In genomic region chr15:49058559-49058958, GRCh38 we compare ENCODE assay signal across 20 cellular contexts. TPM values are rescaled to one million over a fixed set of nuclear protein-coding genes. Genes with fewer than 3 reads are reported as not detected.
DNase-seq lines count a peak whose midpoint lies in the region; ATAC-seq and TF ChIP-seq lines count a peak whose summit lies in the region.
"Had no signal": no experiment of that assay in that cellular context is flagged by ENCODE, and none has a peak within 500 bp of the region (broad histone marks: within the 10 kb centered on the region; RNA-seq: fewer than 3 reads in every experiment).

No MANE protein-coding gene starts in this region.

- POLR2A ChIA-PET in WTC11 (lab: Charles Lee): interaction anchor here (0.7 kb wide), 1 partner anchor 12 kb away, joined by 3 read pairs; the partner anchor contains the start of gene SECISBP2L

- H3K4me3 Mint-ChIP-seq in GM23338 (no peak overlapping the region), WTC11 (no peak overlapping the region)
- H3K4me3 Mint-ChIP-seq: CD14-positive monocyte; CD4-positive, alpha-beta memory T cell had no signal

- H4K8ac ChIP-seq in neuronal stem cell (ENCODE audit: low read depth, low read length): no peak overlapping the region

- H2AFZ ChIP-seq in GM23338 (peak overlapping the region; percentile 8), neuronal stem cell (ENCODE audit: low read length) (peak overlapping the region; percentile 56)
- H2AFZ ChIP-seq: GM23248 had no signal

- H3K4me1 ChIP-seq in GM23338 (ENCODE audit: insufficient read depth) (peaks cover 7% of the 10 kb centered on the region), neuronal stem cell (ENCODE audit: control insufficient read depth in 2 of 2, insufficient read depth in 1 of 2, low read depth in 1 of 2, low read length in 2 of 2) (no peaks in the 10 kb centered on the region), uterus (no peaks in the 10 kb centered on the region)
- H3K4me1 ChIP-seq: A549, BLaER1, HAP-1 had no signal

- H2BK5ac ChIP-seq in neuronal stem cell (ENCODE audit: low read length): no peak overlapping the region

- H3K79me1 ChIP-seq in neuronal stem cell (ENCODE audit: low read depth, low read length): no peaks in the 10 kb centered on the region

- H3K14ac ChIP-seq in neuronal stem cell (ENCODE audit: low read length): no peak overlapping the region

- H3K36me3 Mint-ChIP-seq in GM23338 (ENCODE audit: low read depth): no peaks in the 10 kb centered on the region
- no peaks in the 10 kb centered on the region for H3K36me3 Mint-ChIP-seq in WTC11
- H3K36me3 Mint-ChIP-seq: CD14-positive monocyte; CD4-positive, alpha-beta memory T cell had no signal

- H3K27ac Mint-ChIP-seq in GM23338 (peak overlapping the region; percentile 50; the same call in 1 of the 2 replicates), WTC11 (no peak overlapping the region)
- H3K27ac Mint-ChIP-seq: CD14-positive monocyte; CD4-positive, alpha-beta memory T cell had no signal

- no peaks in the 10 kb centered on the region for H3K27me3 ChIP-seq in GM23338 (ENCODE audit: insufficient read depth)
- H3K27me3 ChIP-seq in neuronal stem cell (ENCODE audit: control insufficient read depth in 3 of 3, insufficient read depth in 3 of 3, low read depth in 1 of 3, low read length in 3 of 3): no peaks in the 10 kb centered on the region
- no peaks in the 10 kb centered on the region for H3K27me3 ChIP-seq in uterus
- H3K27me3 ChIP-seq: BLaER1 had no signal

- H3K23ac ChIP-seq in neuronal stem cell (ENCODE audit: low read depth, low read length, poor library complexity): no peak overlapping the region

- no CpG with 5 or more reads among the region's 1 CpG for WGBS in neuronal stem cell (ENCODE audit: extremely low coverage in 2 of 2, insufficient read length in 2 of 2, insufficient replicate concordance in 1 of 2), 2 donors

- no peak overlapping the region for H3K9ac ChIP-seq in neuronal stem cell (ENCODE audit: low read depth, low read length, poor library complexity)
- H3K9ac ChIP-seq: BLaER1, GM23248 had no signal

- ATAC-seq in GM23338 (peak; percentile 82), WTC11 (peak; percentile 64)
- ATAC-seq: A549, K562 had no signal

- no peak overlapping the region for H2BK12ac ChIP-seq in neuronal stem cell (ENCODE audit: low read length)

- H3K9me3 ChIP-seq in neuronal stem cell (replicated peaks in 1 of 2; ENCODE audit: control insufficient read depth in 2 of 2, insufficient read depth in 1 of 2, low read depth in 1 of 2, low read length in 2 of 2): no peaks in the 10 kb centered on the region
- no peaks in the 10 kb centered on the region for H3K9me3 ChIP-seq in uterus
- H3K9me3 ChIP-seq: A549, HAP-1 had no signal

- TF ChIP-seq CTCF in GM23338 (conservative IDR thresholded peaks at IDR 0.05; ENCODE audit: low read depth in 2 of 2) (no peak), WTC11 (IDR thresholded peaks at IDR 0.05) (no peak), uterus (IDR thresholded peaks at IDR 0.05) (no peak)

- DNase-seq in GM23338 (ENCODE audit: low spot score) (no peak), WTC11 (ENCODE audit: low spot score) (no peak), neuronal stem cell (ENCODE audit: low spot score) (no peak), uterus (no peak), Ammon's horn (ENCODE audit: low spot score) (no peak), GDM1 (lab: John Stamatoyannopoulos, UW) (no peak)
- DNase-seq in stimulated activated CD4-positive, alpha-beta T cell treated with anti-CD3 and anti-CD28 coated beads, Interleukin-1b, Interleukin-23, amount 100 ng/mL, for 48 hours: no peak
- DNase-seq: AML-193; CD4-positive, alpha-beta memory T cell; DMS153; DMS79; GF-D8; GM23248 had no signal

- no peaks in the 10 kb centered on the region for H3F3A ChIP-seq in GM23338 (replicated peaks; ENCODE audit: low read depth)

- H4K20me1 ChIP-seq in GM23338 (replicated peaks; ENCODE audit: insufficient read depth): no peaks in the 10 kb centered on the region
- H4K20me1 ChIP-seq: BLaER1 had no signal

- H2BK120ac ChIP-seq in neuronal stem cell (ENCODE audit: low read depth, low read length): no peak overlapping the region

- H3K79me2 ChIP-seq in GM23338 (replicated peaks; ENCODE audit: insufficient read depth): no peaks in the 10 kb centered on the region

- CTCF ChIA-PET in WTC11 (lab: Charles Lee): no interaction called here

- H3K4me1 Mint-ChIP-seq in GM23338 (peaks cover 6% of the 10 kb centered on the region), WTC11 (peaks cover 5% of the 10 kb centered on the region)

- no peak overlapping the region for H2BK15ac ChIP-seq in neuronal stem cell (ENCODE audit: low read length)

- H2AK5ac ChIP-seq in neuronal stem cell (ENCODE audit: low read depth, low read length): no peak overlapping the region

- peaks cover 11% of the 10 kb centered on the region; the same call in 2 of the 3 replicates for H3K9me3 Mint-ChIP-seq in GM23338
- peaks cover 16% of the 10 kb centered on the region for H3K9me3 Mint-ChIP-seq in WTC11
- H3K9me3 Mint-ChIP-seq: CD4-positive, alpha-beta memory T cell had no signal

- H3K36me3 ChIP-seq in GM23338 (ENCODE audit: insufficient read depth) (no peaks in the 10 kb centered on the region), neuronal stem cell (replicated peaks in 1 of 2; ENCODE audit: control insufficient read depth in 2 of 2, insufficient read depth in 2 of 2, low read length in 2 of 2) (no peaks in the 10 kb centered on the region), uterus (no peaks in the 10 kb centered on the region)
- H3K36me3 ChIP-seq: BLaER1, HAP-1 had no signal

- no peak overlapping the region for H3K18ac ChIP-seq in neuronal stem cell (ENCODE audit: low read length)

- no peaks in the 10 kb centered on the region for H3K9me2 ChIP-seq in GM23338 (ENCODE audit: insufficient read depth)

- H3K4me2 ChIP-seq in GM23338 (no peak overlapping the region), neuronal stem cell (ENCODE audit: insufficient read depth, low read length, poor library complexity, severe bottlenecking) (no peak overlapping the region)
- H3K4me2 ChIP-seq: A549, BLaER1 had no signal

- no peak overlapping the region for H4K91ac ChIP-seq in neuronal stem cell (ENCODE audit: low read depth, low read length, poor library complexity)

- H3K27ac ChIP-seq in GM23338 (ENCODE audit: low read depth): no peak overlapping the region
- no peak overlapping the region for H3K27ac ChIP-seq in neuronal stem cell (replicated peaks; ENCODE audit: low read length)
- peak overlapping the region; percentile 47 to 74 for H3K27ac ChIP-seq in uterus
- H3K27ac ChIP-seq: 22Rv1, A549, BLaER1, GM23248, HL-60 had no signal

- H3K4me3 ChIP-seq in GM23338 (no peak overlapping the region), neuronal stem cell (ENCODE audit: low read length in 2 of 2) (no peak overlapping the region), uterus (no peak overlapping the region)
- H3K4me3 ChIP-seq: A549, BLaER1, GM23248, HAP-1, K562 had no signal

- no peak overlapping the region for H3K4ac ChIP-seq in neuronal stem cell (ENCODE audit: low read length)

- no peaks in the 10 kb centered on the region for H3K27me3 Mint-ChIP-seq in GM23338 (ENCODE audit: insufficient read depth, low read depth, poor library complexity)
- no peaks in the 10 kb centered on the region for H3K27me3 Mint-ChIP-seq in WTC11 (ENCODE audit: low read depth)
- H3K27me3 Mint-ChIP-seq: CD4-positive, alpha-beta memory T cell had no signal

- intact Hi-C loops in uterus (cut with DNase I; ENCODE audit: low total_unique reads): no loop called here

- TF ChIP-seq POLR2A in uterus (IDR thresholded peaks at IDR 0.05): no peak

TF ChIP-seq in GM23338, 12 proteins besides CTCF, POLR2A, EP300 and RAD21 (continues in another document):
- TF ChIP-seq CREB1 (CRISPR knock-in tag; IDR thresholded peaks at IDR 0.05; ENCODE audit: low read depth) (no peak), EZH2 (IDR thresholded peaks at IDR 0.05; ENCODE audit: low read depth, unreplicated experiment) (no peak), NANOG (IDR thresholded peaks at IDR 0.05; ENCODE audit: borderline replicate concordance) (no peak)

TF ChIP-seq in WTC11, 78 proteins besides CTCF, POLR2A, EP300 and RAD21 (continues in another document):
- no peak for TF ChIP-seq ZNF425 (CRISPR knock-in tag; conservative IDR thresholded peaks at IDR 0.05)
- no peak for TF ChIP-seq ZNF121 (CRISPR knock-in tag; IDR thresholded peaks at IDR 0.05)
- TF ChIP-seq ATF6 (CRISPR knock-in tag; IDR thresholded peaks at IDR 0.05): no peak

RNA-seq across cellular contexts. Expression of gene SECISBP2L, which starts 12.3 kb away (rescaled TPM):
- total RNA-seq in GM23338 (2014; rRNA removed; shearing (Covaris generic)): 18.6 and 18.9 TPM in 2 replicates
- 20.2 and 28.3 TPM in 2 replicates for polyA plus RNA-seq in GM23338 (2016; fragmentation: Nextera tagmentation; extraction: Ambion mirVana)
- total RNA-seq in WTC11 (2021) (28.4 to 30.5 TPM (median 30.4 TPM) in 3 replicates), uterus (10 to 100 TPM; 24.8 to 73.9 (median 47.6) TPM)
- polyA plus RNA-seq in neuronal stem cell (2013, experiment 1 of 2): 13.6 TPM
- polyA plus RNA-seq in neuronal stem cell (2013, experiment 2 of 2): 14.9 TPM

Comparison
In these comparisons a context has a peak if more than half of its experiments do, and no peak if none do; other contexts are left out.
1. H3K27ac ChIP-seq: peak in uterus (2 of 2); none in GM23338 (single experiment) and neuronal stem cell (single experiment).